8 cellular contexts compared by ENCODE assay signal in genomic region chr22:38696606-38697005, GRCh38. TPM values are rescaled to one million over a fixed set of nuclear protein-coding genes. Genes with fewer than 3 reads are reported as not detected.
DNase-seq lines count a peak whose midpoint lies in the region; ATAC-seq and TF ChIP-seq lines count a peak whose summit lies in the region.

No MANE protein-coding gene starts in this region.

- peaks cover 11% of the 10 kb centered on the region for H3F3A ChIP-seq in DOHH2 (ENCODE audit: control insufficient read depth, insufficient read depth)

- H3K27ac ChIP-seq in DOHH2 (ENCODE audit: low read depth, low read length) (no peak overlapping the region), RWPE1 (peak overlapping the region; percentile 70), mammary epithelial cell (ENCODE audit: insufficient read depth, low read depth, low read length) (peak overlapping the region; percentile 77), mucosa of rectum (ENCODE audit: low read depth in 2 of 2, low read length in 2 of 2) (peak overlapping the region; percentile 78 to 93), tibial nerve (peak overlapping the region in 3 of 4 donors; percentile 9 to 99 (median 90))

- H3K27me3 ChIP-seq in DOHH2 (ENCODE audit: control insufficient read depth, low read length): no peaks in the 10 kb centered on the region
- no peaks in the 10 kb centered on the region for H3K27me3 ChIP-seq in mammary epithelial cell (ENCODE audit: insufficient read depth, low read length)
- no peaks in the 10 kb centered on the region for H3K27me3 ChIP-seq in mucosa of rectum (ENCODE audit: control insufficient read depth in 2 of 2, insufficient read depth in 2 of 2, low read length in 2 of 2)
- no peaks in the 10 kb centered on the region for H3K27me3 ChIP-seq in tibial nerve

- H3K4me1 ChIP-seq in DOHH2 (ENCODE audit: control insufficient read depth, low read length): peaks cover 54% of the 10 kb centered on the region
- H3K4me1 ChIP-seq in mammary epithelial cell (ENCODE audit: insufficient read depth, low read length): peaks cover 42% of the 10 kb centered on the region
- H3K4me1 ChIP-seq in mucosa of rectum (ENCODE audit: control insufficient read depth in 2 of 2, insufficient read depth in 2 of 2, low read length in 2 of 2): peaks cover 67 to 80% of the 10 kb centered on the region in 2 donors
- peaks cover 0 to 70% (median 39%) of the 10 kb centered on the region in 4 donors for H3K4me1 ChIP-seq in tibial nerve

- TF ChIP-seq CTCF in DOHH2 (IDR thresholded peaks at IDR 0.05; ENCODE audit: low read depth, low read length, poor library complexity, severe bottlenecking) (no peak), RWPE1 (conservative IDR thresholded peaks at IDR 0.05; ENCODE audit: low read depth) (no peak), mammary epithelial cell (conservative IDR thresholded peaks at IDR 0.05 in 1 of 2, IDR thresholded peaks at IDR 0.05 in 1 of 2; ENCODE audit: extremely low read depth in 1 of 2, insufficient read depth in 1 of 2, low read depth in 1 of 2, low read length in 2 of 2) (no peak), tibial nerve (IDR thresholded peaks at IDR 0.05) (no peak)

- H3K9me2 ChIP-seq in DOHH2 (replicated peaks; ENCODE audit: control insufficient read depth, low read length): no peaks in the 10 kb centered on the region

- H3K9ac ChIP-seq in mammary epithelial cell (ENCODE audit: insufficient read depth, low read length) (peak overlapping the region; percentile 61), mucosa of rectum (ENCODE audit: low read depth in 1 of 2, low read length in 2 of 2) (peak overlapping the region; percentile 24 to 64)

- dilution Hi-C loops in mammary epithelial cell (cut with HindIII; ENCODE audit: low sequenced_read_pairs): no loop called here

- ATAC-seq in GM21576 (IDR thresholded peaks at IDR 0.05; ENCODE audit: unreplicated experiment) (no peak), HG03095 (IDR thresholded peaks at IDR 0.05; ENCODE audit: unreplicated experiment) (no peak), GM19351 (IDR thresholded peaks at IDR 0.05; ENCODE audit: unreplicated experiment) (no peak)

- 17% methylated on average over 1 of the region's 1 CpG for WGBS in mammary epithelial cell (ENCODE audit: low coverage, missing lambda C conversion rate)
- WGBS in tibial nerve, 2 donors: 53 to 57% methylated on average over 1 of the region's 1 CpG

- H3K36me3 ChIP-seq in DOHH2 (ENCODE audit: control insufficient read depth, low read length) (peaks cover 69% of the 10 kb centered on the region), mammary epithelial cell (ENCODE audit: insufficient read depth, low read length) (peaks cover 3% of the 10 kb centered on the region), mucosa of rectum (ENCODE audit: control insufficient read depth in 2 of 2, insufficient read depth in 2 of 2, low read length in 2 of 2) (peaks cover 0 to 5% of the 10 kb centered on the region in 2 donors), tibial nerve (peaks cover 0 to 38% (median 0%) of the 10 kb centered on the region in 3 donors)

- peak overlapping the region; percentile 93 for H3K4me2 ChIP-seq in DOHH2 (ENCODE audit: low read length)
- H3K4me2 ChIP-seq in mammary epithelial cell (ENCODE audit: insufficient read depth, low read depth, low read length): peak overlapping the region; percentile 97

- peak in 1 of 2 donors; percentile 56 for TF ChIP-seq EP300 in tibial nerve (IDR thresholded peaks at IDR 0.05)

- POLR2A ChIA-PET in RWPE1 (lab: Yijun Ruan, JAX; ENCODE audit: low non-redundant PET): no interaction called here

- in situ Hi-C loops in mammary epithelial cell (cut with MboI; ENCODE audit: low sequenced_read_pairs in 2 of 2): no loop called here

- H3K9me3 ChIP-seq in DOHH2 (ENCODE audit: control insufficient read depth, insufficient read depth, low read length) (no peaks in the 10 kb centered on the region), mammary epithelial cell (replicated peaks; ENCODE audit: insufficient read depth, low read length) (no peaks in the 10 kb centered on the region), mucosa of rectum (ENCODE audit: control insufficient read depth in 2 of 2, low read length in 2 of 2) (no peaks in the 10 kb centered on the region), tibial nerve (no peaks in the 10 kb centered on the region)

- TF ChIP-seq POLR2A in tibial nerve (IDR thresholded peaks at IDR 0.05): no peak

- CTCF ChIA-PET in RWPE1 (lab: Yijun Ruan, JAX) (interaction anchor here (0.7 kb wide), 1 partner anchor 468 kb away, joined by 3 read pairs; no protein-coding TSS in a partner anchor), mammary epithelial cell (lab: Charles Lee; ENCODE audit: low non-redundant PET) (no interaction called here)

- intact Hi-C loops in mammary epithelial cell (cut with micrococcal nuclease): no loop called here

- DNase-seq in RWPE1 (ENCODE audit: low spot score) (peak; percentile 77), mammary epithelial cell (peak; percentile 88), tibial nerve (ENCODE audit: low spot score in 2 of 2) (no peak)

- H3K4me3 ChIP-seq in DOHH2 (ENCODE audit: low read length) (peak overlapping the region; percentile 98), mammary epithelial cell (replicated peaks in 1 of 3; ENCODE audit: insufficient read depth in 1 of 3, low read depth in 2 of 3, low read length in 3 of 3) (peak overlapping the region in 1 of 3 experiments; percentile 5), mucosa of rectum (ENCODE audit: low read length in 2 of 2) (peak overlapping the region; percentile 54 to 83), tibial nerve (no peak overlapping the region)

- no peak overlapping the region for H2AFZ ChIP-seq in mammary epithelial cell (ENCODE audit: low read depth, low read length)

- peaks cover 17% of the 10 kb centered on the region; the same call in 1 of the 2 replicates for H4K20me1 ChIP-seq in DOHH2 (ENCODE audit: control insufficient read depth, insufficient read depth, low read depth, low read length)
- H4K20me1 ChIP-seq in mammary epithelial cell (ENCODE audit: insufficient read depth, low read length): no peaks in the 10 kb centered on the region

- H3K79me2 ChIP-seq in DOHH2 (ENCODE audit: control insufficient read depth, low read length) (peaks cover 95% of the 10 kb centered on the region), mammary epithelial cell (ENCODE audit: insufficient read depth, low read length) (peaks cover 88% of the 10 kb centered on the region)

- BruUV-seq in mammary epithelial cell (replicated peaks; lab: Mats Ljungman, UMichigan): no TSS peak

RNA-seq across cellular contexts. Expression of gene JOSD1, which starts 4.1 kb away (rescaled TPM):
- total RNA-seq in mammary epithelial cell (10 to 100 TPM; 51.5 to 64.5 TPM), tibial nerve (10 to 100 TPM; 50.7 to 86.4 (median 76.0) TPM)
- 42.8 TPM for polyA plus RNA-seq in mammary epithelial cell
- polyA minus RNA-seq in mammary epithelial cell: 68.6 TPM

RNA-seq across cellular contexts. Expression of gene GTPBP1, which starts 9.1 kb away (rescaled TPM):
- total RNA-seq in mammary epithelial cell (10 to 100 TPM; 23.0 to 47.4 TPM), tibial nerve (10 to 100 TPM; 46.0 to 72.0 (median 56.6) TPM)
- 20.1 TPM for polyA plus RNA-seq in mammary epithelial cell
- 33.3 TPM for polyA minus RNA-seq in mammary epithelial cell

RNA-seq across cellular contexts. Expression of gene TOMM22, which starts 14.8 kb away (rescaled TPM):
- 10 to 100 TPM; 56.5 to 76.7 TPM for total RNA-seq in mammary epithelial cell
- polyA plus RNA-seq in mammary epithelial cell: 52.0 TPM
- polyA minus RNA-seq in mammary epithelial cell: 20.8 TPM
- 10 to 100 TPM; 23.1 to 28.5 (median 27.1) TPM for total RNA-seq in tibial nerve

RNA-seq across cellular contexts. Expression of gene CBY1, which starts 40.2 kb away (rescaled TPM):
- 10 to 100 TPM; 19.5 to 34.1 TPM for total RNA-seq in mammary epithelial cell
- 38.1 TPM for polyA plus RNA-seq in mammary epithelial cell
- polyA minus RNA-seq in mammary epithelial cell: 28.1 TPM
- total RNA-seq in tibial nerve: 10 to 100 TPM; 13.5 to 24.3 (median 17.8) TPM

RNA-seq across cellular contexts. Expression of gene FAM227A, which starts 40.4 kb away (rescaled TPM):
- total RNA-seq in mammary epithelial cell: 1 to 10 TPM; 2.1 to 5.7 TPM
- polyA plus RNA-seq in mammary epithelial cell: 0.52 TPM
- polyA minus RNA-seq in mammary epithelial cell: 3.7 TPM
- total RNA-seq in tibial nerve: 10 to 100 TPM in 2 of 4 donors, 1 to 10 TPM in 2; 1.3 to 10.2 (median 6.7) TPM

Comparison
In these comparisons a context has a peak if more than half of its experiments do, and no peak if none do; other contexts are left out.
1. H3K4me3 ChIP-seq: peak in DOHH2 (single experiment) and mucosa of rectum (2 of 2); none in tibial nerve (0 of 4).
2. DNase-seq: peak in RWPE1 (single experiment) and mammary epithelial cell (single experiment); none in tibial nerve (0 of 2).